17 cellular contexts compared by ENCODE assay signal in genomic region chr5:73118331-73119011, GRCh38. TPM values are rescaled to one million over a fixed set of nuclear protein-coding genes. Genes with fewer than 3 reads are reported as not detected.
A peak's percentile ranks its signal among the peaks of the same experiment; 100 is the strongest.
DNase-seq lines count a peak whose midpoint lies in the region; ATAC-seq and TF ChIP-seq lines count a peak whose summit lies in the region.
"Had no signal": no experiment of that assay in that cellular context is flagged by ENCODE, and none has a peak within 500 bp of the region (broad histone marks: within the 10 kb centered on the region; RNA-seq: fewer than 3 reads in every experiment).

No MANE protein-coding gene starts in this region.

- ATAC-seq in GM19463 (IDR thresholded peaks at IDR 0.05; ENCODE audit: unreplicated experiment), result no peak

- peaks cover 11% of the 10 kb centered on the region for H3K4me1 ChIP-seq in CD8-positive, alpha-beta memory T cell (ENCODE audit: insufficient read depth, low read length)

- H3K27me3 Mint-ChIP-seq in CD8-positive, alpha-beta memory T cell, result peaks cover 34 to 56% of the 10 kb centered on the region in 2 donors
- peaks cover 90% of the 10 kb centered on the region for H3K27me3 Mint-ChIP-seq in activated T-cell treated with anti-CD3 and anti-CD28 coated beads, Interleukin-2, amount 50 U/mL, for 24 hours

- no peaks in the 10 kb centered on the region for H3K9me3 ChIP-seq in CD8-positive, alpha-beta memory T cell (ENCODE audit: low read length)
- H3K9me3 ChIP-seq: vagina had no signal

- H3K9me3 Mint-ChIP-seq in CD8-positive, alpha-beta memory T cell, result peaks cover 0 to 2% (median 0%) of the 10 kb centered on the region in 5 donors
- no peaks in the 10 kb centered on the region for H3K9me3 Mint-ChIP-seq in activated T-cell treated with anti-CD3 and anti-CD28 coated beads, Interleukin-2, amount 50 U/mL, for 24 hours
- H3K9me3 Mint-ChIP-seq: activated T-cell treated with anti-CD3 and anti-CD28 coated beads, Interleukin-2, amount 50 U/mL, for 72 hours; immature natural killer cell had no signal

- CTCF ChIA-PET in CD8-positive, alpha-beta memory T cell (lab: Charles Lee), result no interaction called here

- H3K27me3 ChIP-seq in CD8-positive, alpha-beta memory T cell (ENCODE audit: insufficient read depth, low read length, poor library complexity, severe bottlenecking), result peaks cover 7% of the 10 kb centered on the region
- H3K27me3 ChIP-seq: vagina had no signal

- H3K4me3 ChIP-seq in CD8-positive, alpha-beta memory T cell (ENCODE audit: low read length), result no peak overlapping the region
- H3K4me3 ChIP-seq in epithelial cell of esophagus (ENCODE audit: low read length), result no peak overlapping the region
- H3K4me3 ChIP-seq: vagina had no signal

- no peak for DNase-seq in CD8-positive, alpha-beta memory T cell
- DNase-seq in NCI-H2196 (lab: John Stamatoyannopoulos, UW; ENCODE audit: unreplicated experiment), result peak; percentile 66
- DNase-seq in epithelial cell of esophagus (ENCODE audit: low read depth), result peak; percentile 50
- DNase-seq in nucleus accumbens (lab: John Stamatoyannopoulos, UW), result peak in 35 of 56 donors; percentile 11 to 75 (median 47)
- no peak for DNase-seq in activated T-cell treated with anti-CD3 and anti-CD28 coated beads for 4 hours
- no peak for DNase-seq in activated T-cell treated with anti-CD3 and anti-CD28 coated beads, Interleukin-2, amount 50 U/mL, for 24 hours
- no peak for DNase-seq in activated effector memory CD4-positive, alpha-beta T cell treated with anti-CD3 and anti-CD28 coated beads, Interleukin-2, amount 50 U/mL, for 16 hours
- DNase-seq: aorta, immature natural killer cell, NCI-H2107, T-helper 1 cell had no signal

- no peaks in the 10 kb centered on the region for H3K36me3 ChIP-seq in CD8-positive, alpha-beta memory T cell (ENCODE audit: insufficient read depth, low read length)
- H3K36me3 ChIP-seq: vagina had no signal

- peaks cover 23 to 41% (median 26%) of the 10 kb centered on the region in 3 donors for H3K4me1 Mint-ChIP-seq in CD8-positive, alpha-beta memory T cell
- peaks cover 20% of the 10 kb centered on the region for H3K4me1 Mint-ChIP-seq in activated T-cell treated with anti-CD3 and anti-CD28 coated beads, Interleukin-2, amount 50 U/mL, for 24 hours (ENCODE audit: low read depth)

- peak overlapping the region in 7 of 8 donors; percentile 35 to 77 (median 72) for H3K27ac Mint-ChIP-seq in CD8-positive, alpha-beta memory T cell
- no peak overlapping the region for H3K27ac Mint-ChIP-seq in activated T-cell treated with anti-CD3 and anti-CD28 coated beads, Interleukin-2, amount 50 U/mL, for 24 hours
- H3K27ac Mint-ChIP-seq: activated CD4-positive, alpha-beta T cell treated with anti-CD3 and anti-CD28 coated beads for 36 hours; activated T-cell treated with anti-CD3 and anti-CD28 coated beads, Interleukin-2, amount 50 U/mL, for 72 hours; immature natural killer cell had no signal

- H3K36me3 Mint-ChIP-seq in CD8-positive, alpha-beta memory T cell, result peaks cover 0 to 2% (median 0%) of the 10 kb centered on the region in 3 donors
- no peaks in the 10 kb centered on the region for H3K36me3 Mint-ChIP-seq in activated T-cell treated with anti-CD3 and anti-CD28 coated beads, Interleukin-2, amount 50 U/mL, for 24 hours (ENCODE audit: low read depth)
- H3K36me3 Mint-ChIP-seq: immature natural killer cell had no signal

- peak overlapping the region in 4 of 7 donors; percentile 30 to 92 (median 50) for H3K4me3 Mint-ChIP-seq in CD8-positive, alpha-beta memory T cell
- no peak overlapping the region for H3K4me3 Mint-ChIP-seq in activated T-cell treated with anti-CD3 and anti-CD28 coated beads, Interleukin-2, amount 50 U/mL, for 24 hours

- H3K27ac ChIP-seq in CD8-positive, alpha-beta memory T cell (ENCODE audit: low read depth, low read length), result no peak overlapping the region
- H3K27ac ChIP-seq: vagina had no signal

- POLR2A ChIA-PET in CD8-positive, alpha-beta memory T cell (lab: Charles Lee), result no interaction called here

- no peak for TF ChIP-seq CTCF in epithelial cell of esophagus (IDR thresholded peaks at IDR 0.05; ENCODE audit: insufficient read depth, low read depth, low read length, missing control alignments)

RNA-seq across cellular contexts. Expression of gene TMEM171, which starts 1.9 kb away (rescaled TPM):
- total RNA-seq in CD8-positive, alpha-beta memory T cell, result not detected
- 14.1 TPM for polyA plus RNA-seq in CD8-positive, alpha-beta memory T cell
- total RNA-seq: activated CD4-positive, alpha-beta T cell treated with anti-CD3 and anti-CD28 coated beads for 36 hours; activated T-cell treated with anti-CD3 and anti-CD28 coated beads, Interleukin-2, amount 50 U/mL, for 72 hours; aorta; vagina had no signal

RNA-seq across cellular contexts. Expression of gene TMEM174, which starts 54.5 kb away (rescaled TPM):
- not detected for total RNA-seq in CD8-positive, alpha-beta memory T cell
- polyA plus RNA-seq in CD8-positive, alpha-beta memory T cell, result not detected
- total RNA-seq: activated CD4-positive, alpha-beta T cell treated with anti-CD3 and anti-CD28 coated beads for 36 hours; activated T-cell treated with anti-CD3 and anti-CD28 coated beads, Interleukin-2, amount 50 U/mL, for 72 hours; aorta; Daoy; fibroblast of villous mesenchyme; vagina had no signal
- polyA plus RNA-seq: aorta, immature natural killer cell had no signal

Comparison
In these comparisons a context has a peak if more than half of its experiments do, and no peak if none do; other contexts are left out.
1. DNase-seq: peak in NCI-H2196 (single experiment), epithelial cell of esophagus (single experiment) and nucleus accumbens (35 of 56); none in CD8-positive, alpha-beta memory T cell (0 of 5), activated T-cell treated with anti-CD3 and anti-CD28 coated beads for 4 hours (single experiment), activated T-cell treated with anti-CD3 and anti-CD28 coated beads, Interleukin-2, amount 50 U/mL, for 24 hours (single experiment) and activated effector memory CD4-positive, alpha-beta T cell treated with anti-CD3 and anti-CD28 coated beads, Interleukin-2, amount 50 U/mL, for 16 hours (single experiment).